Comparison of ENCODE assay signal across 1 cellular context in genomic region chr20:47724398-47724797, GRCh38.
TF ChIP-seq lines count a peak whose summit lies in the region.

No MANE protein-coding gene starts in this region.

TF ChIP-seq in WTC11, 78 proteins besides CTCF, POLR2A, EP300 and RAD21 (continued from another document):
- TF ChIP-seq ZNF425 (CRISPR knock-in tag; conservative IDR thresholded peaks at IDR 0.05) (no peak), ERG (CRISPR knock-in tag; IDR thresholded peaks at IDR 0.05) (no peak), NFE2L1 (CRISPR knock-in tag; IDR thresholded peaks at IDR 0.05) (no peak), MYBL2 (CRISPR knock-in tag; IDR thresholded peaks at IDR 0.05) (no peak), ATF2 (CRISPR knock-in tag; IDR thresholded peaks at IDR 0.05; ENCODE audit: borderline replicate concordance, low read depth) (no peak), ATF1 (CRISPR knock-in tag; IDR thresholded peaks at IDR 0.05) (no peak), USF1 (CRISPR knock-in tag; IDR thresholded peaks at IDR 0.05) (no peak), CDX4 (CRISPR knock-in tag; IDR thresholded peaks at IDR 0.05; ENCODE audit: borderline replicate concordance) (no peak), ATF3 (CRISPR knock-in tag; conservative IDR thresholded peaks at IDR 0.05) (no peak), NFATC4 (CRISPR knock-in tag; IDR thresholded peaks at IDR 0.05) (no peak)
